Comparison of ENCODE assay signal across 1 cellular context in the genomic region with DNA sequence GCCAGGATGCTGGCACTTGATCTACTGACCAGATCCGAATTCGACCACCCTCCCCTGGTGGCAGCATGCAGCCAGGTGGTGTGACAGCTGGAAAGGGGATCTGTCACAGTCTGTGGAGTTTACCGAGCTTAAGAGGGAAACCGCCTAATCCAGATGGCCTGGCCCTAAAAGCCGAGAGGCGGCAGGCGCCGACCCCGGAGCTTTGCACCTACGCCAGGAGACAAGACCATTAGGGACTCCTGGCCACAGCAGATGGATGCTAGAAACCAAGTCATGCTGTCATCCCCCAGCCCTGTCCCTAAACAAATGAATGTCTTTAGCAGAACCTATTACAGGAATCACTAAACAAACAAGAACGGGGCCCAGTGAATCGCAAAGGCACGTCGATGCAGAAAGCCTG.
TF ChIP-seq lines count a peak whose summit lies in the region.

No MANE protein-coding gene starts in this region.

TF ChIP-seq in IMR-90, 13 proteins besides CTCF, POLR2A, EP300 and RAD21:
- TF ChIP-seq MXI1 (IDR thresholded peaks at IDR 0.05; ENCODE audit: borderline replicate concordance, low read depth, low read length) (no peak), NFE2L2 (IDR thresholded peaks at IDR 0.05; ENCODE audit: low read depth, low read length) (no peak), RFX5 (IDR thresholded peaks at IDR 0.05; ENCODE audit: low read depth, low read length) (no peak), RCOR1 (IDR thresholded peaks at IDR 0.05; ENCODE audit: insufficient replicate concordance, low read length) (no peak), CEBPB (IDR thresholded peaks at IDR 0.05; ENCODE audit: low read depth, low read length) (no peak)
- TF ChIP-seq, protein P1, sequence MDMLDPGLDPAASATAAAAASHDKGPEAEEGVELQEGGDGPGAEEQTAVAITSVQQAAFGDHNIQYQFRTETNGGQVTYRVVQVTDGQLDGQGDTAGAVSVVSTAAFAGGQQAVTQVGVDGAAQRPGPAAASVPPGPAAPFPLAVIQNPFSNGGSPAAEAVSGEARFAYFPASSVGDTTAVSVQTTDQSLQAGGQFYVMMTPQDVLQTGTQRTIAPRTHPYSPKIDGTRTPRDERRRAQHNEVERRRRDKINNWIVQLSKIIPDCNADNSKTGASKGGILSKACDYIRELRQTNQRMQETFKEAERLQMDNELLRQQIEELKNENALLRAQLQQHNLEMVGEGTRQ (IDR thresholded peaks at IDR 0.05; ENCODE audit: low read depth, low read length), result no peak
